Comparison of ENCODE assay signal across 9 cellular contexts in the genomic region with DNA sequence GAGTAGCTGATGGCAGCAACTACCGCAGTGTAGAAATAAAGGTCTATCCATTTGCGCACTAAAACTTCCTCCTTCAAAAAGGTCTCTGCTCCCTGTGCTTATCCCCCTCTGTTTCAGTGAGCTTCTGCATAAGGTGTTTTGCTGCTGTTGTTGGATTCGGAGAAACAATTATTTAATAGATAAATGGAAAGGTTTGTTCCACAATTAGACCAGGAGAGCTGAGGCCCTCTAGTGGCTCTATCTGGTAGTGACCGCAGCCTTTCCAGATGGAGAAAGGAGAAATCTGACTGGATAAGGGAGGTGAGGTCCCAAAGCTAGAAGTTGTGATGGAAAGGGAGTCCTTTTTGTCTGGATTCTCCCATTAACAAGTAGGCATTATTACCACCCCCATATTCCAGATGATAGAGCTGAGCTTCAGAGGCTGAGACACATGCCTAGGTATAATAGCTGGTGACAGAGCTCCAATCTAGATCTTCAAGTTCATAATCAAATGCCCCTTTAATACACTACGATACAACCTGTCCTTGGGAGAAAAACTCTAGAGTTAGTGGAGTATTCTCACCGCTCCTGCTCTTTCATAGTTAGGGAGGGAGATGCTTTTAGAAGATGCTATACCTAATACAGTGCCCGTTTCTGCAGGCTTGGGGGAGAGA. TPM values are rescaled to one million over a fixed set of nuclear protein-coding genes. Genes with fewer than 3 reads are reported as not detected.
A peak's percentile ranks its signal among the peaks of the same experiment; 100 is the strongest.
DNase-seq lines count a peak whose midpoint lies in the region; ATAC-seq, FAIRE-seq and TF ChIP-seq lines count a peak whose summit lies in the region.
"Had no signal": no experiment of that assay in that cellular context is flagged by ENCODE, and none has a peak within 500 bp of the region (broad histone marks: within the 10 kb centered on the region; RNA-seq: fewer than 3 reads in every experiment).

No MANE protein-coding gene starts in this region.

- CTCF ChIA-PET in K562 (lab: Yijun Ruan, JAX; ENCODE audit: low intra/inter-chr PET ratio) = interaction anchor here (0.7 to 1.2 kb wide), 2 partner anchors 831 to 880 kb away, joined by 3 to 5 read pairs; no protein-coding TSS in a partner anchor

- no TSS peak for BruUV-seq in K562 (replicated peaks; lab: Mats Ljungman, UMichigan)

- H3K79me2 ChIP-seq in K562 (ENCODE audit: control insufficient read depth, insufficient read depth, low read length) = no peaks in the 10 kb centered on the region

- H3K9me1 ChIP-seq in K562 (ENCODE audit: control insufficient read depth, insufficient read depth, low read length) = no peaks in the 10 kb centered on the region

- TF ChIP-seq EP300 in K562 (IDR thresholded peaks at IDR 0.05; ENCODE audit: low read length) = no peak
- no peak for TF ChIP-seq EP300 in stomach (IDR thresholded peaks at IDR 0.05)

- POLR2A ChIA-PET in K562 (lab: Yijun Ruan, JAX) = interaction anchor here (1.0 kb wide), 1 partner anchor 678 kb away, joined by 3 read pairs; no protein-coding TSS in a partner anchor

- TF ChIP-seq RAD21 in K562 (CRISPR knock-in tag; conservative IDR thresholded peaks at IDR 0.05 in 1 of 2, IDR thresholded peaks at IDR 0.05 in 1 of 2) = peak; percentile 67 to 74

- peak; percentile 86 for TF ChIP-seq CTCF in HFFc6 (IDR thresholded peaks at IDR 0.05)
- peak; percentile 61 to 75 (median 72) for TF ChIP-seq CTCF in K562 (IDR thresholded peaks at IDR 0.05 in 2 of 3, conservative IDR thresholded peaks at IDR 0.05 in 1 of 3; ENCODE audit: insufficient read depth in 2 of 3, low read depth in 1 of 3, low read length in 3 of 3)
- TF ChIP-seq CTCF in stomach (IDR thresholded peaks at IDR 0.05) = peak in 5 of 7 experiments; percentile 24 to 79 (median 58)

- peaks cover 5% of the 10 kb centered on the region for H3K27me3 Mint-ChIP-seq in HFFc6 (ENCODE audit: insufficient read depth)

- no peak for TF ChIP-seq POLR2A in K562 (conservative IDR thresholded peaks at IDR 0.05)
- no peak for TF ChIP-seq POLR2A in stomach (IDR thresholded peaks at IDR 0.05)

- in situ Hi-C loops in K562 (cut with MboI) = no loop called here

- H3K9me3 Mint-ChIP-seq in HFFc6 = no peaks in the 10 kb centered on the region
- H3K9me3 Mint-ChIP-seq: activated naive CD4-positive, alpha-beta T cell treated with anti-CD3 and anti-CD28 coated beads, Interleukin-2, amount 50 U/mL, for 24 hours had no signal

- no peaks in the 10 kb centered on the region for H3K4me1 Mint-ChIP-seq in HFFc6 (ENCODE audit: low read depth)
- H3K4me1 Mint-ChIP-seq: activated naive CD4-positive, alpha-beta T cell treated with anti-CD3 and anti-CD28 coated beads, Interleukin-2, amount 50 U/mL, for 24 hours had no signal

- H4K20me1 ChIP-seq in K562 (replicated peaks; ENCODE audit: control insufficient read depth, insufficient read depth, low read length) = no peaks in the 10 kb centered on the region

- H3K4me3 ChIP-seq in K562 = no peak overlapping the region
- H3K4me3 ChIP-seq in stomach = no peak overlapping the region

- no peaks in the 10 kb centered on the region for H3K9me3 ChIP-seq in K562 (replicated peaks; ENCODE audit: control insufficient read depth, insufficient read depth, low read depth, low read length)
- H3K9me3 ChIP-seq in stomach = no peaks in the 10 kb centered on the region

- peaks cover under 1 to 8% of the 10 kb centered on the region in 2 experiments; a peak in 4 of 5 replicates for H3K4me1 ChIP-seq in K562 (replicated peaks in 1 of 2; ENCODE audit: control insufficient read depth in 2 of 2, insufficient read depth in 2 of 2, low read length in 2 of 2)
- peaks cover 0 to 2% (median under 1%) of the 10 kb centered on the region in 4 donors for H3K4me1 ChIP-seq in stomach

- 45% methylated on average over 7 of the region's 7 CpGs for WGBS in K562 (ENCODE audit: insufficient coverage, low coverage, missing lambda C conversion rate)
- 39 to 50% (median 48%) methylated on average over 7 of the region's 7 CpGs for WGBS in stomach, 5 donors

- no peaks in the 10 kb centered on the region for H3K36me3 Mint-ChIP-seq in HFFc6 (ENCODE audit: low read depth)
- H3K36me3 Mint-ChIP-seq: activated naive CD4-positive, alpha-beta T cell treated with anti-CD3 and anti-CD28 coated beads, Interleukin-2, amount 50 U/mL, for 24 hours had no signal

- no peak overlapping the region for H3K9ac ChIP-seq in K562 (ENCODE audit: insufficient read depth in 1 of 2, low read depth in 2 of 2, low read length in 2 of 2)

- no peak overlapping the region for H2AFZ ChIP-seq in K562 (ENCODE audit: low read depth, low read length)

- 0 out of 3 replicates have a peak, but pooled peaks have one; percentile 50 for ATAC-seq in K562
- ATAC-seq in left lobe of liver = peak; percentile 83

- H3K4me3 Mint-ChIP-seq in HFFc6 = no peak overlapping the region
- H3K4me3 Mint-ChIP-seq: activated naive CD4-positive, alpha-beta T cell treated with anti-CD3 and anti-CD28 coated beads, Interleukin-2, amount 50 U/mL, for 24 hours had no signal

- peak; percentile 82 for FAIRE-seq in K562 (lab: Jason Lieb, UNC)

- intact Hi-C loops in K562 (cut with micrococcal nuclease) (loop anchor here (1.0 to 10.0 kb wide), 4 partner anchors 288 to 1480 kb away; no protein-coding TSS in a partner anchor), stomach (cut with DNase I; ENCODE audit: low total_unique reads) (loop anchor here (10.0 kb wide), 1 partner anchor 878 kb away; no protein-coding TSS in a partner anchor)

- H3K27ac Mint-ChIP-seq in HFFc6 = no peak overlapping the region
- H3K27ac Mint-ChIP-seq: activated naive CD4-positive, alpha-beta T cell treated with anti-CD3 and anti-CD28 coated beads, Interleukin-2, amount 50 U/mL, for 24 hours had no signal

- DNase-seq in NCI-H2081 (lab: John Stamatoyannopoulos, UW) (peak; percentile 22 to 25), NCI-H2081 treated with DMSO at 0.1 percent for 48 hours (lab: John Stamatoyannopoulos, UW) (no peak), HFFc6 (peak; percentile 28), RKO (ENCODE audit: low spot score) (peak; percentile 36), K562 (ENCODE audit: extremely low read depth in 1 of 4, low spot score in 3 of 4) (peak; percentile 25 to 60 (median 45)), left lobe of liver (ENCODE audit: low spot score) (peak; percentile 46), stomach (peak; percentile 56)
- DNase-seq in stimulated activated naive CD4-positive, alpha-beta T cell treated with Interleukin-2 at 50 U/mL for 16 hours (lab: John Stamatoyannopoulos, UW) = no peak

- H3K27me3 ChIP-seq in K562 (ENCODE audit: control insufficient read depth in 2 of 2, insufficient read depth in 2 of 2, low read length in 2 of 2) (no peaks in the 10 kb centered on the region), stomach (peaks cover 0 to 18% (median 15%) of the 10 kb centered on the region in 3 donors)

- no peak overlapping the region for H3K4me2 ChIP-seq in K562 (ENCODE audit: insufficient read depth, low read length)

- H3K27ac ChIP-seq in K562 (ENCODE audit: extremely low read depth, low read depth, low read length) = no peak overlapping the region
- no peak overlapping the region for H3K27ac ChIP-seq in stomach

- H3K36me3 ChIP-seq in K562 (ENCODE audit: control insufficient read depth, insufficient read depth, low read length) (no peaks in the 10 kb centered on the region), stomach (no peaks in the 10 kb centered on the region)

TF ChIP-seq in K562, 482 proteins besides CTCF, POLR2A, EP300 and RAD21 (continues in another document):
- TF ChIP-seq, protein P1, sequence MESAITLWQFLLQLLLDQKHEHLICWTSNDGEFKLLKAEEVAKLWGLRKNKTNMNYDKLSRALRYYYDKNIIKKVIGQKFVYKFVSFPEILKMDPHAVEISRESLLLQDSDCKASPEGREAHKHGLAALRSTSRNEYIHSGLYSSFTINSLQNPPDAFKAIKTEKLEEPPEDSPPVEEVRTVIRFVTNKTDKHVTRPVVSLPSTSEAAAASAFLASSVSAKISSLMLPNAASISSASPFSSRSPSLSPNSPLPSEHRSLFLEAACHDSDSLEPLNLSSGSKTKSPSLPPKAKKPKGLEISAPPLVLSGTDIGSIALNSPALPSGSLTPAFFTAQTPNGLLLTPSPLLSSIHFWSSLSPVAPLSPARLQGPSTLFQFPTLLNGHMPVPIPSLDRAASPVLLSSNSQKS (CRISPR knock-in tag; IDR thresholded peaks at IDR 0.05) = no peak
- no peak for TF ChIP-seq ZNF76 (CRISPR knock-in tag; IDR thresholded peaks at IDR 0.05; ENCODE audit: borderline replicate concordance)

RNA-seq across cellular contexts. Expression of a gene that starts 5.1 kb away (rescaled TPM):
- total RNA-seq in HFFc6 (2021; fragmentation: NEBNext Ultra II Directional; extraction: Animal tissue kit (Norgen Biotek cat#: 25700)) = not detected
- 1.6 and 1.9 TPM in 2 replicates for total RNA-seq in K562 (2011; cell fraction: chromatin; rRNA removed; ENCODE audit: low replicate concordance)
- 1.8 TPM in 2 replicates for total RNA-seq in K562 (2011; cell fraction: nucleolus; rRNA removed)
- total RNA-seq in K562 (2011; cell fraction: nucleoplasm; rRNA removed) = 2.5 and 4.5 TPM in 2 replicates
- total RNA-seq in K562 (2014; rRNA removed) = 1.0 and 1.3 TPM in 2 replicates
- total RNA-seq in K562 (2014; rRNA removed; fragmentation: Illumina TruSeq; extraction: Trizol) = 1.4 and 2.1 TPM in 2 replicates
- 1.8 and 1.9 TPM in 2 replicates for total RNA-seq in K562 (2015; rRNA removed; fragmentation: Illumina TruSeq; extraction: Trizol)
- total RNA-seq in K562 (2021) = 1.8 and 2.3 TPM in 2 replicates
- polyA plus RNA-seq in K562 (2011; rRNA removed) = 1.5 and 3.2 TPM in 2 replicates
- 1.8 and 2.5 TPM in 2 replicates for polyA plus RNA-seq in K562 (2011; cell fraction: cytosol; rRNA removed)
- polyA plus RNA-seq in K562 (2011; cell fraction: nucleus; rRNA removed) = 1.2 and 2.3 TPM in 2 replicates
- 1.4 and 3.4 TPM in 2 replicates for polyA plus RNA-seq in K562 (2012)
- polyA plus RNA-seq in K562 (2014; fragmentation: Illumina TruSeq; extraction: Trizol) = 1.9 and 2.4 TPM in 2 replicates
- under 1 TPM; 0.25 to 0.38 TPM for polyA plus RNA-seq in K562 (2014; fragmentation: Nextera tagmentation; extraction: Ambion mirVana)
- 1.4 and 1.8 TPM in 2 replicates for polyA plus RNA-seq in K562 (2014; rRNA removed)
- polyA minus RNA-seq in K562 (2011; rRNA and poly(A)+ RNA removed) = 2.8 and 5.3 TPM in 2 replicates
- 0.82 and 2.4 TPM in 2 replicates for polyA minus RNA-seq in K562 (2011; cell fraction: cytosol; rRNA and poly(A)+ RNA removed)
- 0.78 and 0.94 TPM in 2 replicates for polyA minus RNA-seq in K562 (2011; cell fraction: nucleus; rRNA and poly(A)+ RNA removed)
- not detected for total RNA-seq in left lobe of liver
- under 1 TPM in 1 of 5 donors, not detected in 4; 0.18 TPM for total RNA-seq in stomach
- under 1 TPM in 1 of 3 donors, not detected in 2; 0.05 TPM for polyA plus RNA-seq in stomach

Comparison
In these comparisons a context has a peak if more than half of its experiments do, and no peak if none do; other contexts are left out.
1. DNase-seq: peak in NCI-H2081 (2 of 2), HFFc6 (single experiment), RKO (single experiment), K562 (4 of 4), left lobe of liver (single experiment) and stomach (single experiment); none in NCI-H2081 treated with DMSO at 0.1 percent for 48 hours (single experiment) and stimulated activated naive CD4-positive, alpha-beta T cell treated with Interleukin-2 at 50 U/mL for 16 hours (single experiment).
2. Peak in every context shown above with its lines, with median percentiles within 50 percentile points of each other: CTCF ChIP-seq.